25 cellular contexts compared by ENCODE assay signal in genomic region chr7:43534110-43534509, GRCh38. TPM values are rescaled to one million over a fixed set of nuclear protein-coding genes. Genes with fewer than 3 reads are reported as not detected.
A peak's percentile ranks its signal among the peaks of the same experiment; 100 is the strongest.
DNase-seq lines count a peak whose midpoint lies in the region; FAIRE-seq and TF ChIP-seq lines count a peak whose summit lies in the region.
"Had no signal": no experiment of that assay in that cellular context is flagged by ENCODE, and none has a peak within 500 bp of the region (broad histone marks: within the 10 kb centered on the region; RNA-seq: fewer than 3 reads in every experiment).

No MANE protein-coding gene starts in this region.

- 11 to 15% methylated on average over 4 of the region's 4 CpGs for WGBS in GM23248 (ENCODE audit: low coverage in 1 of 2, low lambda C conversion rate in 2 of 2, missing lambda C conversion rate in 2 of 2), 2 experiments
- 54% methylated on average over 4 of the region's 4 CpGs for WGBS in hepatocyte (ENCODE audit: low lambda C conversion rate, missing lambda C conversion rate)

- H3K27ac Mint-ChIP-seq in brain = peak overlapping the region in 4 of 5 experiments; percentile 8 to 79 (median 12)
- H3K27ac Mint-ChIP-seq: activated T-cell treated with anti-CD3 and anti-CD28 coated beads, Interleukin-2, amount 50 U/mL, for 72 hours; dendritic cell treated with granulocyte-macrophage colony-stimulating factor and Interleukin-4, amounts not matched to agents 40 ng/mL and 50 ng/mL, for 4 days; nephron progenitor cell; stimulated activated naive B cell treated with anti-CD40 and anti-IgM and Interleukin-4, amounts not matched to agents 10 μg/mL and 1 μg/mL and 100 μg/mL, for 72 hours had no signal

- H3K79me2 ChIP-seq in GM23248 (ENCODE audit: insufficient read depth) = no peaks in the 10 kb centered on the region
- H3K79me2 ChIP-seq in hepatocyte = no peaks in the 10 kb centered on the region

- H3K4me1 Mint-ChIP-seq in brain = peaks cover 14% of the 10 kb centered on the region
- H3K4me1 Mint-ChIP-seq: stimulated activated naive B cell treated with anti-CD40 and anti-IgM and Interleukin-4, amounts not matched to agents 10 μg/mL and 1 μg/mL and 100 μg/mL, for 72 hours had no signal

- H3K4me3 ChIP-seq in GM23248 (peak overlapping the region; percentile 36), hepatocyte (no peak overlapping the region), vagina (no peak overlapping the region)
- H3K4me3 ChIP-seq: body of pancreas, gastroesophageal sphincter had no signal

- H4K20me1 ChIP-seq in GM23248 (ENCODE audit: insufficient read depth) = no peaks in the 10 kb centered on the region
- no peaks in the 10 kb centered on the region for H4K20me1 ChIP-seq in hepatocyte (ENCODE audit: insufficient read depth, poor library complexity, severe bottlenecking)

- H3K27me3 ChIP-seq in GM23248 (replicated peaks; ENCODE audit: insufficient read depth) (no peaks in the 10 kb centered on the region), hepatocyte (no peaks in the 10 kb centered on the region), vagina (no peaks in the 10 kb centered on the region)
- H3K27me3 ChIP-seq: BE2C, body of pancreas, gastroesophageal sphincter had no signal

- no peaks in the 10 kb centered on the region for H3K9me3 Mint-ChIP-seq in brain
- H3K9me3 Mint-ChIP-seq: activated T-cell treated with anti-CD3 and anti-CD28 coated beads, Interleukin-2, amount 50 U/mL, for 72 hours; dendritic cell treated with granulocyte-macrophage colony-stimulating factor and Interleukin-4, amounts not matched to agents 40 ng/mL and 50 ng/mL, for 4 days; nephron progenitor cell; stimulated activated naive B cell treated with anti-CD40 and anti-IgM and Interleukin-4, amounts not matched to agents 10 μg/mL and 1 μg/mL and 100 μg/mL, for 72 hours had no signal

- no peaks in the 10 kb centered on the region for H3K27me3 Mint-ChIP-seq in brain

- intact Hi-C loops in vagina (cut with DNase I) = no loop called here

- no peak overlapping the region for H3K4me3 Mint-ChIP-seq in brain
- H3K4me3 Mint-ChIP-seq: activated T-cell treated with anti-CD3 and anti-CD28 coated beads, Interleukin-2, amount 50 U/mL, for 72 hours; dendritic cell treated with granulocyte-macrophage colony-stimulating factor and Interleukin-4, amounts not matched to agents 40 ng/mL and 50 ng/mL, for 4 days; nephron progenitor cell; stimulated activated naive B cell treated with anti-CD40 and anti-IgM and Interleukin-4, amounts not matched to agents 10 μg/mL and 1 μg/mL and 100 μg/mL, for 72 hours had no signal

- H3K9me3 ChIP-seq in GM23248 (ENCODE audit: low read depth) (no peaks in the 10 kb centered on the region), hepatocyte (ENCODE audit: low read depth) (no peaks in the 10 kb centered on the region), vagina (no peaks in the 10 kb centered on the region)
- H3K9me3 ChIP-seq: BE2C, body of pancreas, Caco-2, gastroesophageal sphincter had no signal

- FAIRE-seq in HTR-8/SVneo (lab: Jason Lieb, UNC) = no peak
- FAIRE-seq: GM18507 had no signal

- H3K27ac ChIP-seq in GM23248 = peak overlapping the region; percentile 20; the same call in 1 of the 2 replicates
- peak overlapping the region; percentile 4 for H3K27ac ChIP-seq in hepatocyte
- peak overlapping the region; percentile 24 for H3K27ac ChIP-seq in vagina
- H3K27ac ChIP-seq: body of pancreas, gastroesophageal sphincter, RWPE1 had no signal

- 0 out of 2 replicates have a peak overlapping the region, but pooled peaks have one; percentile 0 for H3K9ac ChIP-seq in GM23248

- H2AFZ ChIP-seq in GM23248 (no peak overlapping the region; the same call in 1 of the 2 replicates), hepatocyte (no peak overlapping the region)

- no peaks in the 10 kb centered on the region for H3K9me2 ChIP-seq in GM23248 (ENCODE audit: insufficient read depth)
- no peaks in the 10 kb centered on the region for H3K9me2 ChIP-seq in hepatocyte (replicated peaks; ENCODE audit: insufficient read depth)

- H3K36me3 ChIP-seq in GM23248 (ENCODE audit: low read depth) (no peaks in the 10 kb centered on the region), hepatocyte (replicated peaks; ENCODE audit: insufficient read depth, low read depth) (no peaks in the 10 kb centered on the region), vagina (no peaks in the 10 kb centered on the region)
- H3K36me3 ChIP-seq: BE2C, gastroesophageal sphincter had no signal

- TF ChIP-seq CTCF in brain (conservative IDR thresholded peaks at IDR 0.05) (no peak), hepatocyte (IDR thresholded peaks at IDR 0.05; ENCODE audit: poor library complexity) (no peak), vagina (IDR thresholded peaks at IDR 0.05) (no peak)

- no peak for TF ChIP-seq POLR2A in vagina (IDR thresholded peaks at IDR 0.05)

- H3K36me3 Mint-ChIP-seq in brain = no peaks in the 10 kb centered on the region
- H3K36me3 Mint-ChIP-seq: stimulated activated naive B cell treated with anti-CD40 and anti-IgM and Interleukin-4, amounts not matched to agents 10 μg/mL and 1 μg/mL and 100 μg/mL, for 72 hours had no signal

- H3K4me1 ChIP-seq in GM23248 (ENCODE audit: insufficient read depth) (peaks cover 50% of the 10 kb centered on the region), hepatocyte (ENCODE audit: insufficient read depth) (peaks cover 30% of the 10 kb centered on the region), vagina (peaks cover 23% of the 10 kb centered on the region)
- H3K4me1 ChIP-seq: body of pancreas had no signal

- DNase-seq in GM23248 (peak; percentile 58), hepatocyte (ENCODE audit: low spot score) (peak; percentile 49), vagina (ENCODE audit: extremely low spot score in 2 of 2) (no peak), HTR-8/SVneo (ENCODE audit: insufficient read length, low spot score) (no peak), midbrain (lab: John Stamatoyannopoulos, UW) (no peak), NCI-H1092 treated with DMSO at 0.1 percent for 48 hours (lab: John Stamatoyannopoulos, UW) (no peak)
- DNase-seq: activated naive CD4-positive, alpha-beta T cell treated with anti-CD3 and anti-CD28 coated beads, Interleukin-2, amount 50 U/mL, for 16 hours; activated T-cell treated with anti-CD3 and anti-CD28 coated beads, Interleukin-2, amount 50 U/mL, for 72 hours; BE2C; body of pancreas; Caco-2; left colon; NCI-H1436; NCI-H2171 treated with DMSO at 0.1 percent for 48 hours; NCI-H69; nephron progenitor cell; posterior cingulate gyrus; stimulated activated CD4-positive, alpha-beta T cell treated with anti-CD3 and anti-CD28 coated beads, Interleukin-1b, Interleukin-23, amount 100 ng/mL, for 48 hours; stimulated activated naive B cell treated with anti-CD40 and anti-IgM and Interleukin-4, amounts not matched to agents 10 μg/mL and 1 μg/mL and 100 μg/mL, for 72 hours; T-helper 9 cell had no signal

- peak overlapping the region; percentile 73 for H3K4me2 ChIP-seq in GM23248 (ENCODE audit: unreplicated experiment)
- no peak overlapping the region for H3K4me2 ChIP-seq in hepatocyte

- in situ Hi-C loops in GM23248 (cut with MboI) = no loop called here

- peaks cover 30% of the 10 kb centered on the region for H3F3A ChIP-seq in GM23248 (ENCODE audit: insufficient read depth)

RNA-seq across cellular contexts. Expression of gene STK17A, which starts 48.8 kb away (rescaled TPM):
- total RNA-seq in GM23248 (2014; rRNA removed; shearing (Covaris generic)) = 132 and 137 TPM in 2 replicates
- polyA plus RNA-seq in GM23248 (2016; fragmentation: Nextera tagmentation; extraction: Ambion mirVana) (102 TPM in 2 replicates), brain (ENCODE audit: insufficient read depth, low read depth, low replicate concordance) (4.2 TPM), hepatocyte (19.0 and 21.1 TPM in 2 replicates)
- total RNA-seq in hepatocyte (21.6 and 23.6 TPM in 2 replicates), vagina (16.7 TPM)

Comparison
In these comparisons a context has a peak if more than half of its experiments do, and no peak if none do; other contexts are left out.
1. DNase-seq: peak in GM23248 (single experiment) and hepatocyte (single experiment); none in vagina (0 of 2), HTR-8/SVneo (single experiment), midbrain (single experiment) and NCI-H1092 treated with DMSO at 0.1 percent for 48 hours (single experiment).
2. Peak in every context shown above with its lines, with median percentiles within 50 percentile points of each other: H3K27ac ChIP-seq.